In the genomic region with DNA sequence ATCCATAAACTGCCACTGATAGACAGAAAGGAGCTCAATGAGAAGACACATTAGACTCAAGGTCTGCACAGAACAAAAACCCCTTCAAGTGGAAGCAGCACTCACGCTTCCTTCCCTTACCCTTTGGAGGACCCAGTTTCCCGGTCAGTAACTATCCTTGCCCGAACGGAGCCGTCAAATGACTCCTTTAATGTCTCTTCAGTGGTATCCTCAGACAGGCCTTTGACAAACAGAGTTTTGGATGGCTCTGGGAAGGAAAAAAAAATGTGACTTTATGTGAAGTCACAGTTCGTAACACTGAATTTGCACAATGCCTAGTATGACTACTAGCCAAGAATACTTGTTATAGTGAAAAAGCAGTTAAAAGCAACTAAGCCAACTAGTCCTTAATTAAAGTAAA, we compare ENCODE assay signal across 20 cellular contexts. TPM values are rescaled to one million over a fixed set of nuclear protein-coding genes. Genes with fewer than 3 reads are reported as not detected.
DNase-seq lines count a peak whose midpoint lies in the region; ATAC-seq and TF ChIP-seq lines count a peak whose summit lies in the region.
"Had no signal": no experiment of that assay in that cellular context is flagged by ENCODE, and none has a peak within 500 bp of the region (broad histone marks: within the 10 kb centered on the region; RNA-seq: fewer than 3 reads in every experiment).

No MANE protein-coding gene starts in this region.

- H3K27me3 Mint-ChIP-seq in activated naive CD4-positive, alpha-beta T cell treated with anti-CD3 and anti-CD28 coated beads, Interleukin-2, amount 50 U/mL, for 24 hours = no peaks in the 10 kb centered on the region
- no peaks in the 10 kb centered on the region for H3K27me3 Mint-ChIP-seq in effector memory CD8-positive, alpha-beta T cell
- H3K27me3 Mint-ChIP-seq: activated B cell treated with CpG ODN at 0.5 μM for 24 hours; activated CD4-positive, alpha-beta memory T cell treated with anti-CD3 and anti-CD28 coated beads, Interleukin-2, amount 10 ng/mL, durations not matched to agents 7 days and 5 days; CD4-positive, alpha-beta memory T cell had no signal

- WGBS in spleen, 5 donors = 70 to 84% (median 84%) methylated on average over 6 of the region's 6 CpGs

- no peak for ATAC-seq in effector memory CD8-positive, alpha-beta T cell (replicated peaks)
- no peak for ATAC-seq in HG02885 (IDR thresholded peaks at IDR 0.05; ENCODE audit: poor library complexity, unreplicated experiment)
- ATAC-seq: body of pancreas had no signal

- H3K27ac Mint-ChIP-seq in activated naive CD4-positive, alpha-beta T cell treated with anti-CD3 and anti-CD28 coated beads, Interleukin-2, amount 50 U/mL, for 24 hours = peak overlapping the region; percentile 95
- peak overlapping the region; percentile 85 to 94 for H3K27ac Mint-ChIP-seq in effector memory CD8-positive, alpha-beta T cell

- peaks cover 48% of the 10 kb centered on the region for H3K4me1 Mint-ChIP-seq in activated naive CD4-positive, alpha-beta T cell treated with anti-CD3 and anti-CD28 coated beads, Interleukin-2, amount 50 U/mL, for 24 hours
- peaks cover 17 to 20% of the 10 kb centered on the region in 2 donors for H3K4me1 Mint-ChIP-seq in effector memory CD8-positive, alpha-beta T cell (ENCODE audit: low read depth in 2 of 2)

- TF ChIP-seq POLR2A in spleen (IDR thresholded peaks at IDR 0.05) = no peak

- peaks cover 20 to 97% (median 84%) of the 10 kb centered on the region in 6 donors for H3K36me3 ChIP-seq in spleen

- peak overlapping the region in 2 of 8 donors; percentile 4 to 10 for H3K27ac ChIP-seq in spleen
- H3K27ac ChIP-seq in RWPE1 = no peak overlapping the region
- H3K27ac ChIP-seq: body of pancreas, prostate gland, sigmoid colon had no signal

- peaks cover 4 to 58% (median 24%) of the 10 kb centered on the region in 6 donors for H3K4me1 ChIP-seq in spleen
- H3K4me1 ChIP-seq: prostate gland had no signal

- POLR2A ChIA-PET in RWPE1 (lab: Yijun Ruan, JAX; ENCODE audit: low non-redundant PET) = no interaction called here

- H3K4me3 ChIP-seq in spleen = no peak overlapping the region
- H3K4me3 ChIP-seq: body of pancreas, prostate gland, sigmoid colon had no signal

- no peak for TF ChIP-seq CTCF in spleen (IDR thresholded peaks at IDR 0.05 in 8 of 11, conservative IDR thresholded peaks at IDR 0.05 in 3 of 11)
- no peak for TF ChIP-seq CTCF in RWPE1 (conservative IDR thresholded peaks at IDR 0.05; ENCODE audit: low read depth)

- peaks cover 35% of the 10 kb centered on the region for H3K36me3 Mint-ChIP-seq in activated naive CD4-positive, alpha-beta T cell treated with anti-CD3 and anti-CD28 coated beads, Interleukin-2, amount 50 U/mL, for 24 hours
- H3K36me3 Mint-ChIP-seq in effector memory CD8-positive, alpha-beta T cell (ENCODE audit: insufficient read depth) = peaks cover 100% of the 10 kb centered on the region

- no peaks in the 10 kb centered on the region for H3K27me3 ChIP-seq in spleen (replicated peaks in 1 of 7)
- H3K27me3 ChIP-seq: body of pancreas, sigmoid colon had no signal

- no peaks in the 10 kb centered on the region for H3K9me3 ChIP-seq in spleen
- H3K9me3 ChIP-seq: body of pancreas, prostate gland, sigmoid colon had no signal

- H3K4me3 Mint-ChIP-seq in activated naive CD4-positive, alpha-beta T cell treated with anti-CD3 and anti-CD28 coated beads, Interleukin-2, amount 50 U/mL, for 24 hours = no peak overlapping the region
- no peak overlapping the region for H3K4me3 Mint-ChIP-seq in effector memory CD8-positive, alpha-beta T cell
- H3K4me3 Mint-ChIP-seq: activated B cell treated with CpG ODN at 0.5 μM for 24 hours; activated CD4-positive, alpha-beta memory T cell treated with anti-CD3 and anti-CD28 coated beads, Interleukin-2, amount 10 ng/mL, durations not matched to agents 7 days and 5 days; CD4-positive, alpha-beta memory T cell had no signal

- intact Hi-C loops in spleen (cut with DNase I; ENCODE audit: low total_unique reads) = no loop called here

- DNase-seq in activated naive CD4-positive, alpha-beta T cell treated with Interleukin-2 at 50 U/mL for 16 hours = no peak
- DNase-seq in NAMALWA (ENCODE audit: low spot score) = peak; percentile 45
- no peak for DNase-seq in effector memory CD8-positive, alpha-beta T cell
- DNase-seq in spleen = peak; percentile 10
- no peak for DNase-seq in RWPE1 (ENCODE audit: low spot score)
- DNase-seq in C1 segment of cervical spinal cord (lab: John Stamatoyannopoulos, UW) = no peak
- DNase-seq: activated B cell treated with CpG ODN at 0.5 μM for 24 hours; activated CD4-positive, alpha-beta memory T cell treated with anti-CD3 and anti-CD28 coated beads, Interleukin-2, amount 10 ng/mL, durations not matched to agents 7 days and 5 days; activated T-cell treated with anti-CD3 and anti-CD28 coated beads, Interleukin-2, amount 50 U/mL, for 1 hour; body of pancreas; CD4-positive, alpha-beta memory T cell; islet precursor cell; NCI-H2029 treated with DMSO at 0.1 percent for 48 hours; sigmoid colon; stimulated activated CD4-positive, alpha-beta T cell treated with anti-CD3 and anti-CD28 coated beads, Interleukin-15, amount 100 ng/mL, for 24 hours; T1000; trophoblast cell had no signal

- CTCF ChIA-PET in RWPE1 (lab: Yijun Ruan, JAX) = interaction anchor here (0.7 kb wide), 1 partner anchor 170 kb away, joined by 4 read pairs; no protein-coding TSS in a partner anchor

- no peaks in the 10 kb centered on the region for H3K9me3 Mint-ChIP-seq in activated naive CD4-positive, alpha-beta T cell treated with anti-CD3 and anti-CD28 coated beads, Interleukin-2, amount 50 U/mL, for 24 hours
- no peaks in the 10 kb centered on the region for H3K9me3 Mint-ChIP-seq in effector memory CD8-positive, alpha-beta T cell
- H3K9me3 Mint-ChIP-seq: activated B cell treated with CpG ODN at 0.5 μM for 24 hours; activated CD4-positive, alpha-beta memory T cell treated with anti-CD3 and anti-CD28 coated beads, Interleukin-2, amount 10 ng/mL, durations not matched to agents 7 days and 5 days had no signal

RNA-seq across cellular contexts. Expression of a gene that starts 8.4 kb away (rescaled TPM):
- 100 to 1,000 TPM; 133 to 424 (median 306) TPM for total RNA-seq in spleen
- polyA plus RNA-seq in spleen = 100 to 1,000 TPM; 113 to 161 (median 152) TPM

Comparison
In these comparisons a context has a peak if more than half of its experiments do, and no peak if none do; other contexts are left out.
1. DNase-seq: peak in NAMALWA (single experiment) and spleen (single experiment); none in activated naive CD4-positive, alpha-beta T cell treated with Interleukin-2 at 50 U/mL for 16 hours (single experiment), effector memory CD8-positive, alpha-beta T cell (0 of 3), RWPE1 (single experiment) and C1 segment of cervical spinal cord (0 of 14).